ENCODE assay signal across 34 cellular contexts in the genomic region with DNA sequence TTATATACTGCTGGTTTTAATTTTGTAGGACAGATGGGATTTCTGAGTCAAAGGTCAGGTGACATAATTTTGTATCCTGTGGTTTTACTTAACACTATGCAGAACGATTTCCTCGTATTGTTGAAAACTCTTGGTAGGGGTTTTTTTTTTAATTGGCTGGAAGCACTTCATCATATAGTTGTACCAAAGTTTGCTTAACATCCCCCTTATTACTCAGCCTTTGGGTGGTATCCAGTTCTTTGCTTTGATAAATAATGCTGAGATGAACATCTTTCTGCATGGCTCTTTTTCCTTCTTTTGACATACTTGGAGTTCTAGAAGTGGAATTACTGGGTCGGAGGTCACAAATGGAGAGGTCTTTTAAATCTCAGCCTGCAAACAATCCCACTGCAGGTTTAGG.
"Had no signal": no experiment of that assay in that cellular context is flagged by ENCODE, and none has a peak within 500 bp of the region (broad histone marks: within the 10 kb centered on the region; RNA-seq: fewer than 3 reads in every experiment).

No MANE protein-coding gene starts in this region.

- H2AFZ ChIP-seq: PC-9 had no signal

- H3K27ac ChIP-seq: body of pancreas, breast epithelium, PC-9, RWPE1, VCaP had no signal

- H3K27me3 Mint-ChIP-seq: activated CD8-positive, alpha-beta memory T cell treated with anti-CD3 and anti-CD28 coated beads, Interleukin-2, amount 10 ng/mL, durations not matched to agents 7 days and 5 days had no signal

- H3K4me3 Mint-ChIP-seq: activated B cell treated with CpG ODN at 0.5 μM for 24 hours; activated CD8-positive, alpha-beta memory T cell treated with anti-CD3 and anti-CD28 coated beads, Interleukin-2, amount 10 ng/mL, durations not matched to agents 7 days and 5 days; activated naive CD8-positive, alpha-beta T cell treated with anti-CD3 and anti-CD28 coated beads for 36 hours; IgD-negative memory B cell had no signal

- H3K4me2 ChIP-seq: PC-9 had no signal

- H3K27ac Mint-ChIP-seq: activated B cell treated with CpG ODN at 0.5 μM for 24 hours; activated CD8-positive, alpha-beta memory T cell treated with anti-CD3 and anti-CD28 coated beads, Interleukin-2, amount 10 ng/mL, durations not matched to agents 7 days and 5 days; activated naive CD8-positive, alpha-beta T cell treated with anti-CD3 and anti-CD28 coated beads for 36 hours; IgD-negative memory B cell had no signal

- H3K27me3 ChIP-seq: body of pancreas, breast epithelium had no signal

- H3K4me1 ChIP-seq: body of pancreas, breast epithelium had no signal

- H3K36me3 ChIP-seq: breast epithelium had no signal

- DNase-seq: activated B cell treated with CpG ODN at 0.5 μM for 24 hours; activated CD4-positive, alpha-beta T cell treated with anti-CD3 and anti-CD28 coated beads for 4 hours; activated CD4-positive, CD25-positive, alpha-beta regulatory T cell treated with anti-CD3 and anti-CD28 coated beads, Interleukin-2, amount 50 U/mL, for 72 hours; activated CD8-positive, alpha-beta memory T cell treated with anti-CD3 and anti-CD28 coated beads for 24 hours; activated CD8-positive, alpha-beta memory T cell treated with anti-CD3 and anti-CD28 coated beads, Interleukin-2, amount 10 ng/mL, durations not matched to agents 7 days and 5 days; activated CD8-positive, alpha-beta memory T cell treated with anti-CD3 and anti-CD28 coated beads, Interleukin-2, amount 50 U/mL, for 48 hours; activated effector memory CD4-positive, alpha-beta T cell treated with anti-CD3 and anti-CD28 coated beads, Interleukin-2, amount 50 U/mL, for 16 hours; activated naive CD4-positive, alpha-beta T cell; activated naive CD4-positive, alpha-beta T cell treated with anti-CD3 and anti-CD28 coated beads, Interleukin-2, amount 50 U/mL, for 16 hours; activated naive CD8-positive, alpha-beta T cell treated with anti-CD3 and anti-CD28 coated beads for 36 hours; activated T-cell treated with anti-CD3 and anti-CD28 coated beads, Interleukin-2, amount 50 U/mL, for 48 hours; body of pancreas; Karpas-422; KBM-7; NCI-H1105; NCI-H1417 treated with DMSO at 0.1 percent for 48 hours; NCI-H187 treated with DMSO at 0.1 percent for 48 hours; NCI-H2081; NCI-H2171 treated with DMSO at 0.1 percent for 48 hours; NCI-H2227 treated with DMSO at 0.1 percent for 48 hours; NCI-H446 treated with DMSO at 0.1 percent for 48 hours; NCI-H524; NCI-H69; PC-9; SIG-M5; SW 1271; T-helper 1 cell; T-helper 2 cell; T-helper 9 cell had no signal

- ATAC-seq: activated CD8-positive, alpha-beta memory T cell treated with anti-CD3 and anti-CD28 coated beads, Interleukin-2, amount 10 ng/mL, durations not matched to agents 7 days and 5 days; body of pancreas; Right ventricle myocardium inferior had no signal

- H3K4me3 ChIP-seq: body of pancreas, breast epithelium, PC-9 had no signal
